10 cellular contexts compared by ENCODE assay signal in genomic region chr6:15264902-15265761, GRCh38. TPM values are rescaled to one million over a fixed set of nuclear protein-coding genes. Genes with fewer than 3 reads are reported as not detected.
DNase-seq lines count a peak whose midpoint lies in the region; ATAC-seq and TF ChIP-seq lines count a peak whose summit lies in the region.
"Had no signal": no experiment of that assay in that cellular context is flagged by ENCODE, and none has a peak within 500 bp of the region (broad histone marks: within the 10 kb centered on the region; RNA-seq: fewer than 3 reads in every experiment).

No MANE protein-coding gene starts in this region.

- H3K9me3 Mint-ChIP-seq in CD4-positive, alpha-beta memory T cell, result no peaks in the 10 kb centered on the region
- H3K9me3 Mint-ChIP-seq in nephron progenitor cell, result peaks cover 4% of the 10 kb centered on the region

- no peak for ATAC-seq in GM21528 (IDR thresholded peaks at IDR 0.05; ENCODE audit: low FRiP score, unreplicated experiment)

- CTCF ChIA-PET in CD4-positive, alpha-beta memory T cell (lab: Charles Lee; ENCODE audit: partially characterized antibody), result interaction anchor here (0.8 to 1.0 kb wide), 2 partner anchors 18 to 27 kb away, joined by 3 read pairs; no protein-coding TSS in a partner anchor
- CTCF ChIA-PET in RWPE1 (lab: Yijun Ruan, JAX), result interaction anchor here (0.6 to 1.1 kb wide), 2 partner anchors 42 to 80 kb away, joined by 3 to 6 read pairs; no protein-coding TSS in a partner anchor

- POLR2A ChIA-PET in CD4-positive, alpha-beta memory T cell (lab: Charles Lee; ENCODE audit: partially characterized antibody), result interaction anchor here (1.0 to 3.4 kb wide), 3 partner anchors 11 to 20 kb away, joined by 3 to 11 read pairs (median 8); partner anchors contain the start of gene JARID2
- POLR2A ChIA-PET in RWPE1 (lab: Yijun Ruan, JAX; ENCODE audit: low non-redundant PET), result no interaction called here

- no peaks in the 10 kb centered on the region for H3K36me3 ChIP-seq in CD4-positive, alpha-beta memory T cell (ENCODE audit: insufficient read depth, low read length)
- H3K36me3 ChIP-seq: cardiac muscle cell had no signal

- H3K27ac ChIP-seq in CD4-positive, alpha-beta memory T cell (ENCODE audit: low read depth, low read length), result no peak overlapping the region
- no peak overlapping the region for H3K27ac ChIP-seq in RWPE1
- H3K27ac ChIP-seq: cardiac muscle cell had no signal

- peaks cover 0 to 10% of the 10 kb centered on the region in 2 donors for H3K36me3 Mint-ChIP-seq in CD4-positive, alpha-beta memory T cell
- peaks cover 14% of the 10 kb centered on the region for H3K36me3 Mint-ChIP-seq in nephron progenitor cell (ENCODE audit: low read depth)

- no peaks in the 10 kb centered on the region for H3K27me3 ChIP-seq in CD4-positive, alpha-beta memory T cell (ENCODE audit: insufficient read depth, low read length)
- H3K27me3 ChIP-seq: cardiac muscle cell had no signal

- DNase-seq in CD4-positive, alpha-beta memory T cell, result no peak
- DNase-seq in NCI-H446 treated with DMSO at 0.1 percent for 48 hours (lab: John Stamatoyannopoulos, UW) (peak; percentile 47), epidermal melanocyte (ENCODE audit: insufficient read length, low spot score) (peak; percentile 60), nephron progenitor cell (peak; percentile 20), kidney glomerular epithelial cell (lab: John Stamatoyannopoulos, UW) (no peak), T1000 (lab: John Stamatoyannopoulos, UW) (no peak), RWPE1 (ENCODE audit: low spot score) (no peak)
- DNase-seq: NCI-H2029 treated with DMSO at 0.1 percent for 48 hours had no signal

- H3K4me3 ChIP-seq in CD4-positive, alpha-beta memory T cell (ENCODE audit: low read length in 2 of 2), result no peak overlapping the region
- H3K4me3 ChIP-seq: cardiac muscle cell had no signal

- H3K4me1 Mint-ChIP-seq in CD4-positive, alpha-beta memory T cell, result peaks cover 50 to 96% (median 78%) of the 10 kb centered on the region in 4 donors
- H3K4me1 Mint-ChIP-seq in nephron progenitor cell, result peaks cover 95% of the 10 kb centered on the region

- intact Hi-C loops in CD4-positive, alpha-beta memory T cell (cut with micrococcal nuclease), result no loop called here

- peak overlapping the region in 6 of 8 donors; percentile 19 to 86 (median 66) for H3K4me3 Mint-ChIP-seq in CD4-positive, alpha-beta memory T cell
- H3K4me3 Mint-ChIP-seq in nephron progenitor cell, result peak overlapping the region; percentile 36

- no peaks in the 10 kb centered on the region for H3K27me3 Mint-ChIP-seq in CD4-positive, alpha-beta memory T cell
- no peaks in the 10 kb centered on the region for H3K27me3 Mint-ChIP-seq in nephron progenitor cell (ENCODE audit: low read depth, poor library complexity)

- peaks cover 74% of the 10 kb centered on the region for H3K4me1 ChIP-seq in CD4-positive, alpha-beta memory T cell (ENCODE audit: insufficient read depth, low read length)

- TF ChIP-seq CTCF in nephron progenitor cell (IDR thresholded peaks at IDR 0.05) (no peak), RWPE1 (conservative IDR thresholded peaks at IDR 0.05; ENCODE audit: low read depth) (no peak)

- H3K27ac Mint-ChIP-seq in CD4-positive, alpha-beta memory T cell, result peak overlapping the region in 2 of 7 donors; percentile 8 to 75
- peak overlapping the region; percentile 28 for H3K27ac Mint-ChIP-seq in nephron progenitor cell

- no peaks in the 10 kb centered on the region for H3K9me3 ChIP-seq in CD4-positive, alpha-beta memory T cell (ENCODE audit: control insufficient read depth in 1 of 2, low read length in 2 of 2)

RNA-seq across cellular contexts. Expression of gene JARID2, which starts 19.3 kb away (rescaled TPM):
- 10 to 100 TPM; 20.2 to 21.6 TPM for total RNA-seq in CD4-positive, alpha-beta memory T cell
- polyA plus RNA-seq in CD4-positive, alpha-beta memory T cell, result 10 to 100 TPM in 1 of 2 donors, 1 to 10 TPM in 1; 2.4 to 11.7 TPM

Comparison
In these comparisons a context has a peak if more than half of its experiments do, and no peak if none do; other contexts are left out.
1. DNase-seq: peak in NCI-H446 treated with DMSO at 0.1 percent for 48 hours (single experiment), epidermal melanocyte (single experiment) and nephron progenitor cell (single experiment); none in CD4-positive, alpha-beta memory T cell (0 of 5), kidney glomerular epithelial cell (single experiment), T1000 (single experiment) and RWPE1 (single experiment).